Comparison of ENCODE assay signal across 1 cellular context in genomic region chr13:29810898-29811297, GRCh38.
TF ChIP-seq lines count a peak whose summit lies in the region.

No MANE protein-coding gene starts in this region.

TF ChIP-seq in HepG2, 621 proteins besides CTCF, POLR2A, EP300 and RAD21 (continued from another document):
- peak; percentile 34; the same call in 1 of the 2 replicates for TF ChIP-seq HNF4A (CRISPR knock-in tag; IDR thresholded peaks at IDR 0.05)
- TF ChIP-seq, protein P1, sequence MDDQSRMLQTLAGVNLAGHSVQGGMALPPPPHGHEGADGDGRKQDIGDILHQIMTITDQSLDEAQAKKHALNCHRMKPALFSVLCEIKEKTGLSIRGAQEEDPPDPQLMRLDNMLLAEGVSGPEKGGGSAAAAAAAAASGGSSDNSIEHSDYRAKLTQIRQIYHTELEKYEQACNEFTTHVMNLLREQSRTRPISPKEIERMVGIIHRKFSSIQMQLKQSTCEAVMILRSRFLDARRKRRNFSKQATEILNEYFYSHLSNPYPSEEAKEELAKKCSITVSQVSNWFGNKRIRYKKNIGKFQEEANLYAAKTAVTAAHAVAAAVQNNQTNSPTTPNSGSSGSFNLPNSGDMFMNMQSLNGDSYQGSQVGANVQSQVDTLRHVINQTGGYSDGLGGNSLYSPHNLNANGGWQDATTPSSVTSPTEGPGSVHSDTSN (CRISPR knock-in tag; IDR thresholded peaks at IDR 0.05; ENCODE audit: borderline replicate concordance): no peak
TF ChIP-seq in HepG2: peak in this region for 1.
